ENCODE assay signal across 30 cellular contexts in genomic region chr5:159682623-159683022, GRCh38.
DNase-seq lines count a peak whose midpoint lies in the region; ATAC-seq and TF ChIP-seq lines count a peak whose summit lies in the region.
"Had no signal": no experiment of that assay in that cellular context is flagged by ENCODE, and none has a peak within 500 bp of the region (broad histone marks: within the 10 kb centered on the region; RNA-seq: fewer than 3 reads in every experiment).

No MANE protein-coding gene starts in this region.

- no peak overlapping the region for H2AFZ ChIP-seq in HCT116 (ENCODE audit: low read depth, low read length, poor library complexity, severe bottlenecking)
- H2AFZ ChIP-seq: parathyroid adenoma had no signal

- RAD21 ChIA-PET in HCT116 (lab: Charles Lee; ENCODE audit: low non-redundant PET in 1 of 2, low total read pairs in 2 of 2, uncharacterized antibody in 2 of 2, unreplicated experiment in 2 of 2) = no interaction called here

- no peaks in the 10 kb centered on the region for H3K9me2 ChIP-seq in HCT116 (ENCODE audit: insufficient read depth)

- H4K20me1 ChIP-seq in HCT116 (ENCODE audit: insufficient read depth) = no peaks in the 10 kb centered on the region

- H3K4me3 Mint-ChIP-seq in stimulated activated naive CD8-positive, alpha-beta T cell treated with anti-CD3 and anti-CD28 coated beads, Interleukin-15, amount 100 ng/mL, for 72 hours = no peak overlapping the region
- H3K4me3 Mint-ChIP-seq: activated naive CD4-positive, alpha-beta T cell treated with anti-CD3 and anti-CD28 coated beads, Interleukin-2, amount 10 ng/mL, durations not matched to agents 7 days and 5 days; nephron progenitor cell; WTC11 had no signal

- peaks cover 37 to 48% of the 10 kb centered on the region in 2 donors for H3K9me3 Mint-ChIP-seq in stimulated activated naive CD8-positive, alpha-beta T cell treated with anti-CD3 and anti-CD28 coated beads, Interleukin-15, amount 100 ng/mL, for 72 hours

- no peaks in the 10 kb centered on the region for H3K4me1 Mint-ChIP-seq in stimulated activated naive CD8-positive, alpha-beta T cell treated with anti-CD3 and anti-CD28 coated beads, Interleukin-15, amount 100 ng/mL, for 72 hours
- H3K4me1 Mint-ChIP-seq: activated naive CD4-positive, alpha-beta T cell treated with anti-CD3 and anti-CD28 coated beads, Interleukin-2, amount 10 ng/mL, durations not matched to agents 7 days and 5 days; nephron progenitor cell; WTC11 had no signal

- peaks cover 13% of the 10 kb centered on the region for H3K27me3 Mint-ChIP-seq in stimulated activated naive CD8-positive, alpha-beta T cell treated with anti-CD3 and anti-CD28 coated beads, Interleukin-15, amount 100 ng/mL, for 72 hours
- H3K27me3 Mint-ChIP-seq: activated naive CD4-positive, alpha-beta T cell treated with anti-CD3 and anti-CD28 coated beads, Interleukin-2, amount 10 ng/mL, durations not matched to agents 7 days and 5 days had no signal

- H3K4me1 ChIP-seq in HCT116 (ENCODE audit: control insufficient read depth in 1 of 2, insufficient read depth in 2 of 2, low read length in 2 of 2) (no peaks in the 10 kb centered on the region), foreskin keratinocyte (no peaks in the 10 kb centered on the region), left lung (no peaks in the 10 kb centered on the region)
- H3K4me1 ChIP-seq: A549, lower lobe of right lung, parathyroid adenoma, transverse colon had no signal

- H3K36me3 ChIP-seq in HCT116 (ENCODE audit: control insufficient read depth in 1 of 2, insufficient read depth in 2 of 2, low read length in 2 of 2) (no peaks in the 10 kb centered on the region), left lung (no peaks in the 10 kb centered on the region)
- H3K36me3 ChIP-seq: brain microvascular endothelial cell, lower lobe of right lung, transverse colon had no signal

- H3K4me3 ChIP-seq in HCT116 (replicated peaks in 1 of 2; ENCODE audit: low read depth in 1 of 2, low read length in 2 of 2) (no peak overlapping the region), left lung (no peak overlapping the region)
- H3K4me3 ChIP-seq: A549, lower lobe of right lung, smooth muscle cell, transverse colon had no signal

- H3K27ac ChIP-seq in HCT116 (ENCODE audit: low read depth, low read length) = no peak overlapping the region
- H3K27ac ChIP-seq in foreskin keratinocyte = no peak overlapping the region
- no peak overlapping the region for H3K27ac ChIP-seq in left lung
- H3K27ac ChIP-seq: A549, brain microvascular endothelial cell, lower lobe of right lung, parathyroid adenoma, transverse colon had no signal

- TF ChIP-seq CTCF in HCT116 (IDR thresholded peaks at IDR 0.05 in 2 of 3, conservative IDR thresholded peaks at IDR 0.05 in 1 of 3; ENCODE audit: borderline replicate concordance in 1 of 3, insufficient read depth in 1 of 3, low read depth in 2 of 3, low read length in 2 of 3) (peak; percentile 15 to 47 (median 44); a peak in 3 of 6 replicates), foreskin keratinocyte (conservative IDR thresholded peaks at IDR 0.05) (peak; percentile 34), left lung (IDR thresholded peaks at IDR 0.05) (no peak)

- H3K27me3 ChIP-seq in HCT116 (ENCODE audit: insufficient read depth, low read length) = no peaks in the 10 kb centered on the region
- H3K27me3 ChIP-seq in foreskin keratinocyte = no peaks in the 10 kb centered on the region
- H3K27me3 ChIP-seq in left lung = no peaks in the 10 kb centered on the region
- H3K27me3 ChIP-seq: brain microvascular endothelial cell, transverse colon had no signal

- TF ChIP-seq RAD21 in HCT116 (IDR thresholded peaks at IDR 0.05; ENCODE audit: low read depth) = peak; percentile 74

- H3K9me3 ChIP-seq in HCT116 (ENCODE audit: control insufficient read depth in 1 of 2, insufficient read depth in 1 of 2, low read depth in 1 of 2, low read length in 2 of 2) (peaks cover 3 to 4% of the 10 kb centered on the region in 2 experiments; a peak in 2 of 4 replicates), left lung (peaks cover 0 to 19% of the 10 kb centered on the region in 2 donors)
- H3K9me3 ChIP-seq: transverse colon had no signal

- CTCF ChIA-PET in HCT116 (lab: Charles Lee) = no interaction called here

- H3K27ac Mint-ChIP-seq in stimulated activated naive CD8-positive, alpha-beta T cell treated with anti-CD3 and anti-CD28 coated beads, Interleukin-15, amount 100 ng/mL, for 72 hours = no peak overlapping the region
- H3K27ac Mint-ChIP-seq: activated naive CD4-positive, alpha-beta T cell treated with anti-CD3 and anti-CD28 coated beads, Interleukin-2, amount 10 ng/mL, durations not matched to agents 7 days and 5 days; nephron progenitor cell; WTC11 had no signal

- TF ChIP-seq POLR2A in HCT116 (IDR thresholded peaks at IDR 0.05; ENCODE audit: borderline replicate concordance, extremely low read depth, insufficient read depth, insufficient read length) = no peak

- POLR2A ChIA-PET in HCT116 (lab: Charles Lee) = no interaction called here

- DNase-seq in NCI-H82 (lab: John Stamatoyannopoulos, UW) (peak; percentile 43), NCI-H82 treated with DMSO at 0.1 percent for 48 hours (lab: John Stamatoyannopoulos, UW; ENCODE audit: unreplicated experiment) (no peak), HCT116 (ENCODE audit: low read depth, low spot score) (peak; percentile 12), OCI-M1 (lab: John Stamatoyannopoulos, UW) (peak; percentile 36), foreskin keratinocyte (no peak), NCI-H1105 treated with DMSO at 0.1 percent for 48 hours (lab: John Stamatoyannopoulos, UW) (no peak), left lung (no peak)
- no peak for DNase-seq in stimulated activated naive CD8-positive, alpha-beta T cell treated with anti-CD3 and anti-CD28 coated beads, Interleukin-15, amount 100 ng/mL, for 72 hours
- DNase-seq: activated CD4-positive, alpha-beta T cell treated with anti-CD3 and anti-CD28 coated beads, Interleukin-2, amount 50 U/mL, for 1 hour; activated CD8-positive, alpha-beta memory T cell treated with anti-CD3 and anti-CD28 coated beads, Interleukin-2, amount 50 U/mL, for 48 hours; activated naive CD4-positive, alpha-beta T cell treated with anti-CD3 and anti-CD28 coated beads, Interleukin-2, amount 10 ng/mL, durations not matched to agents 7 days and 5 days; AML-193; amniotic stem cell; brain microvascular endothelial cell; GF-D8; Kasumi-1; kidney; lower lobe of right lung; NCI-H1092 treated with DMSO at 0.1 percent for 48 hours; NCI-H2029 treated with DMSO at 0.1 percent for 48 hours; NCI-H226; nephron progenitor cell; NK-92 treated with Interleukin-12 subunit alpha and Interleukin-12 subunit beta, amount 100 ng/mL, for 24 hours; stimulated activated CD4-positive, alpha-beta T cell treated with anti-CD3 and anti-CD28 coated beads, Interleukin-1b, Interleukin-23, amount 100 ng/mL, for 48 hours; T1000; transverse colon had no signal

- ATAC-seq in HCT116 (peak; percentile 50; the same call in 1 of the 2 replicates), foreskin keratinocyte (no peak), left lung (no peak)
- ATAC-seq in stimulated activated naive CD8-positive, alpha-beta T cell treated with anti-CD3 and anti-CD28 coated beads, Interleukin-15, amount 100 ng/mL, for 72 hours = no peak
- ATAC-seq: A549, lower lobe of right lung, WTC11 had no signal

- intact Hi-C loops in HCT116 (cut with micrococcal nuclease) (loop anchor here (1.0 to 5.0 kb wide), 3 partner anchors 165 to 395 kb away; no protein-coding TSS in a partner anchor), left lung (cut with DNase I) (no loop called here)

- no peak overlapping the region for H3K4me2 ChIP-seq in HCT116 (ENCODE audit: low read length)
- H3K4me2 ChIP-seq: A549, smooth muscle cell had no signal

- H3K9ac ChIP-seq in HCT116 (ENCODE audit: low read length) = no peak overlapping the region
- H3K9ac ChIP-seq: parathyroid adenoma had no signal

- no peaks in the 10 kb centered on the region for H3K79me2 ChIP-seq in HCT116 (ENCODE audit: insufficient read depth, low read length)
- H3K79me2 ChIP-seq: parathyroid adenoma had no signal

- BruUV-seq in HCT116 (replicated peaks; lab: Mats Ljungman, UMichigan) = no TSS peak

TF ChIP-seq in HCT116, 20 proteins besides CTCF, POLR2A, EP300 and RAD21:
- TF ChIP-seq SP1 (IDR thresholded peaks at IDR 0.05; ENCODE audit: low read depth) (no peak), EGR1 (IDR thresholded peaks at IDR 0.05; ENCODE audit: low read depth) (no peak), CBX3 (IDR thresholded peaks at IDR 0.05; ENCODE audit: low read depth) (no peak), CEBPB (IDR thresholded peaks at IDR 0.05; ENCODE audit: low read depth) (no peak), ZNF274 (IDR thresholded peaks at IDR 0.05; ENCODE audit: low read depth, low read length) (no peak), SIN3A (IDR thresholded peaks at IDR 0.05; ENCODE audit: low read depth) (no peak), FOSL1 (IDR thresholded peaks at IDR 0.05; ENCODE audit: low read depth) (no peak)
- TF ChIP-seq, protein P1, sequence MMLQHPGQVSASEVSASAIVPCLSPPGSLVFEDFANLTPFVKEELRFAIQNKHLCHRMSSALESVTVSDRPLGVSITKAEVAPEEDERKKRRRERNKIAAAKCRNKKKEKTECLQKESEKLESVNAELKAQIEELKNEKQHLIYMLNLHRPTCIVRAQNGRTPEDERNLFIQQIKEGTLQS (IDR thresholded peaks at IDR 0.05) = no peak

Comparison
In these comparisons a context has a peak if more than half of its experiments do, and no peak if none do; other contexts are left out.
1. DNase-seq: peak in NCI-H82 (single experiment), HCT116 (single experiment) and OCI-M1 (single experiment); none in NCI-H82 treated with DMSO at 0.1 percent for 48 hours (single experiment), foreskin keratinocyte (0 of 2), stimulated activated naive CD8-positive, alpha-beta T cell treated with anti-CD3 and anti-CD28 coated beads, Interleukin-15, amount 100 ng/mL, for 72 hours (0 of 2), NCI-H1105 treated with DMSO at 0.1 percent for 48 hours (single experiment) and left lung (0 of 2).
2. CTCF ChIP-seq: peak in HCT116 (3 of 3) and foreskin keratinocyte (single experiment); none in left lung (0 of 2).